8 cellular contexts compared by ENCODE assay signal in the genomic region with DNA sequence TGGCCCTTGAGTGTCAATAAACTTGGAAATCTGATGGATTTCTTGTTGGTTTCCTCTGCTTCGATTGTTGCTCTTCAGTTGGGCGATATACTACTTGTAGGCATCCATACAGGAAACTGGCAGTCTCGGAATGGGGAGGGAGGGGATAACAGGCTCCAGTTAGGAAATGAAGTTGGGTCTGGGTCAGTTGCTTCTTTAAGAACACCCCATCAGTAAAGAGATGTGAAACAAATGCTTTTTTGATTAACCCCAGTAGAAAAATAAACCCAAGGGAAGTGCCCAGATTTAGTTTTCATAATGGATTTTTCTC. TPM values are rescaled to one million over a fixed set of nuclear protein-coding genes. Genes with fewer than 3 reads are reported as not detected.
A peak's percentile ranks its signal among the peaks of the same experiment; 100 is the strongest.
DNase-seq lines count a peak whose midpoint lies in the region; ATAC-seq, FAIRE-seq and TF ChIP-seq lines count a peak whose summit lies in the region.

No MANE protein-coding gene starts in this region.

- no peak for FAIRE-seq in HTR-8/SVneo (lab: Jason Lieb, UNC)

- no peak for TF ChIP-seq CTCF in AG04449 (IDR thresholded peaks at IDR 0.05; ENCODE audit: insufficient read depth, low read length, missing control alignments)
- TF ChIP-seq CTCF in OCI-LY3 (IDR thresholded peaks at IDR 0.05; ENCODE audit: low read depth, low read length): no peak
- TF ChIP-seq CTCF in psoas muscle (IDR thresholded peaks at IDR 0.05): no peak

- peak overlapping the region; percentile 58; the same call in 1 of the 2 replicates for H3K27ac ChIP-seq in OCI-LY3 (ENCODE audit: low read length)
- peak overlapping the region; percentile 93 for H3K27ac ChIP-seq in epithelial cell of prostate
- peak overlapping the region; percentile 93 for H3K27ac ChIP-seq in psoas muscle

- WGBS in psoas muscle, 3 donors: 0 to 2% (median 1%) methylated on average over 3 of the region's 3 CpGs

- peaks cover 12% of the 10 kb centered on the region for H3K4me1 ChIP-seq in OCI-LY3 (ENCODE audit: low read length)
- H3K4me1 ChIP-seq in psoas muscle: peaks cover 31% of the 10 kb centered on the region

- ATAC-seq in GM21360 (IDR thresholded peaks at IDR 0.05; ENCODE audit: unreplicated experiment) (peak; percentile 12), psoas muscle (peak in 1 of 4 donors; percentile 8), left colon (no peak)

- DNase-seq in AG04449 (ENCODE audit: low read depth, low spot score) (no peak), epithelial cell of prostate (ENCODE audit: low read depth, low spot score) (no peak), psoas muscle (no peak), left colon (no peak), HTR-8/SVneo (ENCODE audit: insufficient read length, low spot score) (no peak)
- DNase-seq in activated effector memory CD4-positive, alpha-beta T cell treated with anti-CD3 and anti-CD28 coated beads, Interleukin-2, amount 50 U/mL, for 16 hours: no peak

- intact Hi-C loops in psoas muscle (cut with DNase I): no loop called here
- intact Hi-C loops in left colon (cut with DNase I, micrococcal nuclease): no loop called here

- no peaks in the 10 kb centered on the region for H3K27me3 ChIP-seq in OCI-LY3 (ENCODE audit: low read depth, low read length)
- no peaks in the 10 kb centered on the region for H3K27me3 ChIP-seq in psoas muscle (ENCODE audit: insufficient read depth in 3 of 3, low read length in 2 of 3)

- peaks cover 49% of the 10 kb centered on the region for H3K79me2 ChIP-seq in OCI-LY3 (ENCODE audit: low read length)

- H2AFZ ChIP-seq in OCI-LY3 (ENCODE audit: low read depth, low read length): peak overlapping the region; percentile 98

- H3K36me3 ChIP-seq in OCI-LY3 (replicated peaks; ENCODE audit: low read depth, low read length) (peaks cover 2% of the 10 kb centered on the region), psoas muscle (ENCODE audit: insufficient read depth in 1 of 2, low read depth in 1 of 2) (no peaks in the 10 kb centered on the region)

- H3K4me3 ChIP-seq in AG04449 (ENCODE audit: low read depth, low read length): peak overlapping the region; percentile 92
- peak overlapping the region; percentile 93 for H3K4me3 ChIP-seq in OCI-LY3 (ENCODE audit: low read length)
- H3K4me3 ChIP-seq in psoas muscle: peak overlapping the region; percentile 81

- H3K9me3 ChIP-seq in OCI-LY3 (ENCODE audit: insufficient read depth, low read length) (no peaks in the 10 kb centered on the region; the same call in 1 of the 2 replicates), psoas muscle (no peaks in the 10 kb centered on the region)

- peak overlapping the region; percentile 90 for H3K4me2 ChIP-seq in OCI-LY3 (ENCODE audit: low read length)

- CTCF ChIA-PET in AG04449 (lab: Yijun Ruan, JAX): interaction anchor here (1.8 kb wide), 1 partner anchor 31 kb away, joined by 6 read pairs; no protein-coding TSS in a partner anchor

- POLR2A ChIA-PET in AG04449 (lab: Yijun Ruan, JAX): interaction anchor here (0.8 kb wide), 1 partner anchor 28 kb away, joined by 3 read pairs; no protein-coding TSS in a partner anchor

- peak overlapping the region; percentile 91 for H3K9ac ChIP-seq in OCI-LY3 (ENCODE audit: low read length)

- H4K20me1 ChIP-seq in OCI-LY3 (ENCODE audit: insufficient read depth, low read length): peaks cover 25% of the 10 kb centered on the region; the same call in 1 of the 2 replicates

RNA-seq across cellular contexts. Expression of a gene that starts 0.7 kb away (rescaled TPM):
- total RNA-seq in psoas muscle (10 to 100 TPM; 21.0 to 37.5 (median 29.2) TPM), left colon (100 to 1,000 TPM in 1 of 2 donors, 10 to 100 TPM in 1; 79.0 to 103 TPM)
- 10 to 100 TPM; 21.4 to 37.5 (median 22.2) TPM for polyA plus RNA-seq in psoas muscle

RNA-seq across cellular contexts. Expression of a gene that starts 48.6 kb away (rescaled TPM):
- total RNA-seq in psoas muscle: not detected
- under 1 TPM in 1 of 3 donors, not detected in 2; 0.01 TPM for polyA plus RNA-seq in psoas muscle
- not detected for total RNA-seq in left colon
